Comparison of ENCODE assay signal across 6 cellular contexts in the genomic region with DNA sequence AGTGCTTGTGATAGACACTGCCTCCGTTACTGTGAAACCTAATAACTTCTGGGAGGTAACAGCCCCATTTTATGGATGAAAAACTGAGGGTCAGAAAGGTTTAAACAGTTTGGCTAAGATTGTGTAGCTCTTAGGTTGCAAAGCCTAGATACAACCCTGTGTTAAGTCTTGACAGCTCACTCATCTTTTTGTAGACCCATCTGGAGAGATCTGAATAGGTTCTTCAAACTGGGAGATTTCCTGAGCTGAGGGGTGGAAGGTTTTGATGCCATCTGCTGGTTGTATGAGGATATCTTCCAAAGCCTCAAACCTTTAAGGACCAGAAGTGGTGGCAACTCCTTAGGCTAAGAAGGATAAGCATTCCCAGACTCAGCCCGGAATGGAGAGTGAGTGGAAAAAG. TPM values are rescaled to one million over a fixed set of nuclear protein-coding genes. Genes with fewer than 3 reads are reported as not detected.
DNase-seq lines count a peak whose midpoint lies in the region; ATAC-seq, FAIRE-seq and TF ChIP-seq lines count a peak whose summit lies in the region.

No MANE protein-coding gene starts in this region.

- H3K27ac ChIP-seq in psoas muscle, result no peak overlapping the region

- H3K9me3 ChIP-seq in psoas muscle, result no peaks in the 10 kb centered on the region

- no peak overlapping the region for H3K4me3 ChIP-seq in bronchial epithelial cell (ENCODE audit: low read depth, low read length)
- H3K4me3 ChIP-seq in psoas muscle, result no peak overlapping the region

- peaks cover 15% of the 10 kb centered on the region for H3K4me1 ChIP-seq in psoas muscle

- peak; percentile 65 for TF ChIP-seq CTCF in bronchial epithelial cell (IDR thresholded peaks at IDR 0.05; ENCODE audit: insufficient read depth, low read length, severe bottlenecking)
- peak; percentile 49 for TF ChIP-seq CTCF in psoas muscle (IDR thresholded peaks at IDR 0.05)

- peak in 2 of 4 donors; percentile 24 to 44 for ATAC-seq in psoas muscle

- H3K27me3 ChIP-seq in bronchial epithelial cell (ENCODE audit: control insufficient read depth, insufficient read depth, low read length) (no peaks in the 10 kb centered on the region), psoas muscle (ENCODE audit: insufficient read depth in 3 of 3, low read length in 2 of 3) (peaks cover 0 to 32% (median 11%) of the 10 kb centered on the region in 3 donors)

- FAIRE-seq in GM12891 (lab: Jason Lieb, UNC) (peak; percentile 71), bronchial epithelial cell (lab: Jason Lieb, UNC) (no peak)

- DNase-seq in GM12891 (ENCODE audit: insufficient read length, low spot score) (no peak), NCI-H2081 (lab: John Stamatoyannopoulos, UW) (peak; percentile 27 to 38), bronchial epithelial cell (ENCODE audit: low read depth) (peak; percentile 60), psoas muscle (no peak)
- DNase-seq in activated CD4-positive, alpha-beta T cell treated with anti-CD3 and anti-CD28 coated beads for 48 hours, result no peak
- DNase-seq in activated naive CD4-positive, alpha-beta T cell treated with anti-CD3 and anti-CD28 coated beads, Interleukin-2, amount 50 U/mL, for 16 hours, result no peak

- TF ChIP-seq POLR2A in GM12891 (IDR thresholded peaks at IDR 0.05; ENCODE audit: low read depth, low read length), result no peak

- H3K36me3 ChIP-seq in bronchial epithelial cell (ENCODE audit: control insufficient read depth, insufficient read depth, low read length) (no peaks in the 10 kb centered on the region), psoas muscle (ENCODE audit: insufficient read depth in 1 of 2, low read depth in 1 of 2) (no peaks in the 10 kb centered on the region)

- intact Hi-C loops in psoas muscle (cut with DNase I), result loop anchor here (2.0 to 5.0 kb wide), 3 partner anchors 74 to 294 kb away; a partner anchor contains a TSS

- WGBS in psoas muscle, 3 donors, result 39 to 54% (median 48%) methylated on average over 2 of the region's 2 CpGs

TF ChIP-seq in GM12891, 5 proteins besides CTCF, POLR2A, EP300 and RAD21:
- TF ChIP-seq PAX5 (IDR thresholded peaks at IDR 0.05; ENCODE audit: insufficient read depth, low read length, severe bottlenecking) (no peak), SPI1 (IDR thresholded peaks at IDR 0.05; ENCODE audit: low read depth, low read length) (no peak), POU2F2 (IDR thresholded peaks at IDR 0.05; ENCODE audit: low read depth, low read length) (no peak), POLR2AphosphoS5 (IDR thresholded peaks at IDR 0.05; ENCODE audit: low read depth, low read length) (no peak), TAF1 (IDR thresholded peaks at IDR 0.05; ENCODE audit: low read depth, low read length) (no peak)
TF ChIP-seq in GM12891: peak in this region for 0.

RNA-seq across cellular contexts. Expression of a gene that starts 8.3 kb away (rescaled TPM):
- polyA plus RNA-seq in GM12891 (2012; ENCODE audit: low read depth, missing spikeins), result 0.31 TPM
- total RNA-seq in bronchial epithelial cell (0.26 TPM in 1 of 2 replicates, not detected in the other), psoas muscle (under 1 TPM in 3 of 4 donors, not detected in 1; 0.21 to 0.90 (median 0.59) TPM)
- under 1 TPM; 0.08 to 0.18 (median 0.11) TPM for polyA plus RNA-seq in psoas muscle

RNA-seq across cellular contexts. Expression of a gene that starts 16.1 kb away (rescaled TPM):
- polyA plus RNA-seq in GM12891 (2012; ENCODE audit: low read depth, missing spikeins), result 15.7 TPM
- total RNA-seq in bronchial epithelial cell (15.7 and 28.2 TPM in 2 replicates), psoas muscle (10 to 100 TPM in 2 of 4 donors, 1 to 10 TPM in 2; 6.8 to 11.6 (median 9.2) TPM)
- 10 to 100 TPM in 2 of 3 donors, 1 to 10 TPM in 1; 9.6 to 16.9 (median 14.3) TPM for polyA plus RNA-seq in psoas muscle

RNA-seq across cellular contexts. Expression of a gene that starts 26.5 kb away (rescaled TPM):
- polyA plus RNA-seq in GM12891 (2012; ENCODE audit: low read depth, missing spikeins), result 28.2 TPM
- total RNA-seq in bronchial epithelial cell, result 30.3 and 43.5 TPM in 2 replicates
- 10 to 100 TPM; 35.2 to 63.5 (median 53.3) TPM for total RNA-seq in psoas muscle
- polyA plus RNA-seq in psoas muscle, result 10 to 100 TPM; 32.4 to 63.6 (median 58.0) TPM

RNA-seq across cellular contexts. Expression of a gene that starts 43.9 kb away (rescaled TPM):
- polyA plus RNA-seq in GM12891 (2012; ENCODE audit: low read depth, missing spikeins), result not detected
- total RNA-seq in bronchial epithelial cell, result 1.3 and 2.0 TPM in 2 replicates
- 10 to 100 TPM; 65.1 to 97.3 (median 71.2) TPM for total RNA-seq in psoas muscle
- 10 to 100 TPM; 42.6 to 77.2 (median 62.3) TPM for polyA plus RNA-seq in psoas muscle

Comparison
In these comparisons a context has a peak if more than half of its experiments do, and no peak if none do; other contexts are left out.
1. DNase-seq: peak in NCI-H2081 (2 of 2) and bronchial epithelial cell (single experiment); none in GM12891 (single experiment), psoas muscle (0 of 2), activated CD4-positive, alpha-beta T cell treated with anti-CD3 and anti-CD28 coated beads for 48 hours (single experiment) and activated naive CD4-positive, alpha-beta T cell treated with anti-CD3 and anti-CD28 coated beads, Interleukin-2, amount 50 U/mL, for 16 hours (single experiment).